ENCODE assay signal across 13 cellular contexts in the genomic region with DNA sequence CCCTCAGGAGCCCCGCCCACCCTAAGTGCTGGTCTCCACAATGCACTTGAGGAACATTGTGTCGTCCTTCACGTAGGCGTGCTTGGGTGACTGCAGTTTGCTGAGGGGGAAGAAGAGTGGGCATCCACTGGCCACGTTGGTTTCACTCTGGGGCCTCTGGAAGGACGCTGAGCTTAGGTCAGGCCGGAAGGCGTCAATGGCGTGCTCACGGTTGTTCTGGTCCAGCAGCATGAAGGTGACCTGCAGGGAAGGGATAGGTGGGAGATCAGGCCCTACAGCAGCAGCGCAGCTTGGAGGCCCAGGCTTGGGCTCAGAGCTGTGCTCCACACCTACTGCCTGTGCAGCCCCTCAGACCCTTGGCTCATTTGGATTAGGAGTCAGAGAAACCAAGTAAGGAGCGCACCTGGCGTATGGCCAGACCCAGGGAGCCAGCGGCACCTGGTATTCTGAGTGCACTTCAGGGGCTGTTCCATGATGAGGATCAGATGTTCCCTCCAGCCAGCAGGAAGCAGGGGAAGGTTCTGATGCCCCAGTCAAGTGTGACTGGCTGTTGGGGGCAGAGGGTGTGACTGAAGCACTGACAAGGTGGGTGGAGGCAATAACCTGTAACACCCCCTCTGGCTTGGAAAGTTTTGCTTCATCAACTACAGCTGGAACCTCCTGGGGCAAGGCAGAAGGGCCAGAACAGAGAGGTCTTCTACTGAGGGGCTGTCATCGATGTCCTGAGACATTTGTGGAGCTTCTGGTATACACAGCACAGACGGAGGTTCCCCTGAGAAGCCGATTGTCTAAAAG. TPM values are rescaled to one million over a fixed set of nuclear protein-coding genes. Genes with fewer than 3 reads are reported as not detected.
DNase-seq lines count a peak whose midpoint lies in the region; ATAC-seq, FAIRE-seq and TF ChIP-seq lines count a peak whose summit lies in the region.
"Had no signal": no experiment of that assay in that cellular context is flagged by ENCODE, and none has a peak within 500 bp of the region (broad histone marks: within the 10 kb centered on the region; RNA-seq: fewer than 3 reads in every experiment).

No MANE protein-coding gene starts in this region.

- peaks cover 34% of the 10 kb centered on the region for H3K36me3 ChIP-seq in CD4-positive, alpha-beta memory T cell (ENCODE audit: insufficient read depth, low read length)
- H3K36me3 ChIP-seq: brain microvascular endothelial cell, SJCRH30 had no signal

- CTCF ChIA-PET in CD4-positive, alpha-beta memory T cell (lab: Charles Lee; ENCODE audit: partially characterized antibody): interaction anchor here (0.9 to 7.1 kb wide), 10 partner anchors 11 to 37 kb away, joined by 3 to 47 read pairs (median 8); no protein-coding TSS in a partner anchor

- no peaks in the 10 kb centered on the region for H3K27me3 Mint-ChIP-seq in CD4-positive, alpha-beta memory T cell
- H3K27me3 Mint-ChIP-seq in immature natural killer cell (ENCODE audit: low read depth in 3 of 3): peaks cover 0 to 4% (median 2%) of the 10 kb centered on the region in 3 donors

- peaks cover 56 to 87% (median 77%) of the 10 kb centered on the region in 4 donors for H3K4me1 Mint-ChIP-seq in CD4-positive, alpha-beta memory T cell
- H3K4me1 Mint-ChIP-seq in immature natural killer cell: peaks cover 50 to 60% of the 10 kb centered on the region in 2 donors

- DNase-seq in CD4-positive, alpha-beta memory T cell: no peak
- no peak for DNase-seq in GM12891 (ENCODE audit: insufficient read length, low spot score)
- DNase-seq in NCI-H524 treated with DMSO at 0.1 percent for 48 hours (lab: John Stamatoyannopoulos, UW): peak; percentile 56
- no peak for DNase-seq in immature natural killer cell
- no peak for DNase-seq in central memory CD4-positive, alpha-beta T cell
- DNase-seq: activated CD4-positive, alpha-beta T cell treated with anti-CD3 and anti-CD28 coated beads for 48 hours; brain microvascular endothelial cell; midbrain; NCI-H2107; SJCRH30 had no signal

- POLR2A ChIA-PET in CD4-positive, alpha-beta memory T cell (lab: Charles Lee; ENCODE audit: partially characterized antibody): interaction anchor here (1.4 to 74.5 kb wide), 4 partner anchors 8 to 62 kb away, joined by 4 to 5577 read pairs (median 2794); partner anchors contain the start of genes PHF19, PSMD5 and TRAF1

- peak overlapping the region in 7 of 8 donors; percentile 9 to 73 (median 52) for H3K4me3 Mint-ChIP-seq in CD4-positive, alpha-beta memory T cell
- peak overlapping the region; percentile 64 to 78 (median 66) for H3K4me3 Mint-ChIP-seq in immature natural killer cell

- peak; percentile 56 for FAIRE-seq in GM12891 (lab: Jason Lieb, UNC)
- FAIRE-seq: urothelium cell line had no signal

- H3K4me3 ChIP-seq in CD4-positive, alpha-beta memory T cell (ENCODE audit: low read length in 2 of 2): no peak overlapping the region
- H3K4me3 ChIP-seq: SJCRH30 had no signal

- H3K9me3 Mint-ChIP-seq in CD4-positive, alpha-beta memory T cell: no peaks in the 10 kb centered on the region
- no peaks in the 10 kb centered on the region for H3K9me3 Mint-ChIP-seq in immature natural killer cell

- no peaks in the 10 kb centered on the region for H3K9me3 ChIP-seq in CD4-positive, alpha-beta memory T cell (ENCODE audit: control insufficient read depth in 1 of 2, low read length in 2 of 2)
- H3K9me3 ChIP-seq: SJCRH30 had no signal

- no peaks in the 10 kb centered on the region for H3K27me3 ChIP-seq in CD4-positive, alpha-beta memory T cell (ENCODE audit: insufficient read depth, low read length)
- H3K27me3 ChIP-seq: brain microvascular endothelial cell, SJCRH30 had no signal

- intact Hi-C loops in CD4-positive, alpha-beta memory T cell (cut with micrococcal nuclease): loop anchor here (1.0 kb wide), 2 partner anchors 13 to 31 kb away; no protein-coding TSS in a partner anchor

- H3K36me3 Mint-ChIP-seq in CD4-positive, alpha-beta memory T cell: peaks cover 58 to 76% of the 10 kb centered on the region in 2 donors
- H3K36me3 Mint-ChIP-seq in immature natural killer cell: peaks cover 0 to 21% (median 14%) of the 10 kb centered on the region in 3 donors

- peak overlapping the region; percentile 79 for H3K27ac ChIP-seq in CD4-positive, alpha-beta memory T cell (ENCODE audit: low read depth, low read length)
- H3K27ac ChIP-seq: brain microvascular endothelial cell, SJCRH30 had no signal

- H3K27ac Mint-ChIP-seq in CD4-positive, alpha-beta memory T cell: peak overlapping the region; percentile 93 to 99 (median 98)
- H3K27ac Mint-ChIP-seq in immature natural killer cell: peak overlapping the region; percentile 34 to 92 (median 85)

- peaks cover 91% of the 10 kb centered on the region for H3K4me1 ChIP-seq in CD4-positive, alpha-beta memory T cell (ENCODE audit: insufficient read depth, low read length)
- H3K4me1 ChIP-seq: SJCRH30 had no signal

- ATAC-seq in GM18867 (IDR thresholded peaks at IDR 0.05; ENCODE audit: unreplicated experiment) (no peak), GM21786 (IDR thresholded peaks at IDR 0.05; ENCODE audit: unreplicated experiment) (no peak)

- no peak; the same call in 1 of the 2 replicates for TF ChIP-seq POLR2A in GM12891 (IDR thresholded peaks at IDR 0.05; ENCODE audit: low read depth, low read length)

TF ChIP-seq in GM12891, 5 proteins besides CTCF, POLR2A, EP300 and RAD21:
- no peak for TF ChIP-seq POU2F2 (IDR thresholded peaks at IDR 0.05; ENCODE audit: low read depth, low read length)
TF ChIP-seq in GM12891: peak in this region for 0.

RNA-seq across cellular contexts. Expression of gene TRAF1, which starts 21.4 kb away (rescaled TPM):
- total RNA-seq in CD4-positive, alpha-beta memory T cell: 100 to 1,000 TPM; 174 to 181 TPM
- polyA plus RNA-seq in CD4-positive, alpha-beta memory T cell: 10 to 100 TPM in 1 of 2 donors, 1 to 10 TPM in 1; 7.8 to 14.4 TPM
- polyA plus RNA-seq in GM12891 (2012; ENCODE audit: low read depth, missing spikeins): 107 TPM
- 1 to 10 TPM in 2 of 3 donors, under 1 TPM in 1; 0.67 to 3.4 (median 1.5) TPM for polyA plus RNA-seq in immature natural killer cell

RNA-seq across cellular contexts. Expression of gene PHF19, which starts 28.2 kb away (rescaled TPM):
- total RNA-seq in CD4-positive, alpha-beta memory T cell: 100 to 1,000 TPM; 194 to 201 TPM
- 10 to 100 TPM; 15.4 to 17.8 TPM for polyA plus RNA-seq in CD4-positive, alpha-beta memory T cell
- 65.4 TPM for polyA plus RNA-seq in GM12891 (2012; ENCODE audit: low read depth, missing spikeins)
- polyA plus RNA-seq in immature natural killer cell: 10 to 100 TPM; 12.1 to 12.9 (median 12.8) TPM
